1 cellular context compared by ENCODE assay signal in genomic region chr2:24970483-24971299, GRCh38.
TF ChIP-seq lines count a peak whose summit lies in the region.

No MANE protein-coding gene starts in this region.

TF ChIP-seq in K562, 482 proteins besides CTCF, POLR2A, EP300 and RAD21 (continued from another document and continues in another):
- no peak; the same call in 1 of the 2 replicates for TF ChIP-seq RREB1 (CRISPR knock-in tag; IDR thresholded peaks at IDR 0.05)
- no peak for TF ChIP-seq PYGO2 (tag; IDR thresholded peaks at IDR 0.05)
- TF ChIP-seq MAFF (IDR thresholded peaks at IDR 0.05; ENCODE audit: low read length), result no peak
- TF ChIP-seq TFAP4 (CRISPR knock-in tag; IDR thresholded peaks at IDR 0.05; ENCODE audit: borderline replicate concordance), result no peak
- TF ChIP-seq ZNF77 (CRISPR knock-in tag; IDR thresholded peaks at IDR 0.05), result no peak
- TF ChIP-seq XRCC5 (IDR thresholded peaks at IDR 0.05; ENCODE audit: low read depth, low read length), result no peak
- no peak for TF ChIP-seq ZBTB33 (CRISPR knock-in tag; IDR thresholded peaks at IDR 0.05)
- TF ChIP-seq E2F3 (CRISPR knock-in tag; IDR thresholded peaks at IDR 0.05), result no peak
- TF ChIP-seq, protein P1, sequence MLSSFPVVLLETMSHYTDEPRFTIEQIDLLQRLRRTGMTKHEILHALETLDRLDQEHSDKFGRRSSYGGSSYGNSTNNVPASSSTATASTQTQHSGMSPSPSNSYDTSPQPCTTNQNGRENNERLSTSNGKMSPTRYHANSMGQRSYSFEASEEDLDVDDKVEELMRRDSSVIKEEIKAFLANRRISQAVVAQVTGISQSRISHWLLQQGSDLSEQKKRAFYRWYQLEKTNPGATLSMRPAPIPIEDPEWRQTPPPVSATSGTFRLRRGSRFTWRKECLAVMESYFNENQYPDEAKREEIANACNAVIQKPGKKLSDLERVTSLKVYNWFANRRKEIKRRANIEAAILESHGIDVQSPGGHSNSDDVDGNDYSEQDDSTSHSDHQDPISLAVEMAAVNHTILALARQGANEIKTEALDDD (IDR thresholded peaks at IDR 0.05), result no peak
- TF ChIP-seq ZFP36 (IDR thresholded peaks at IDR 0.05; ENCODE audit: low read depth, low read length, partially characterized antibody), result no peak
- no peak for TF ChIP-seq POLR2AphosphoS2 (IDR thresholded peaks at IDR 0.05; ENCODE audit: low read length)
- TF ChIP-seq, protein P2, sequence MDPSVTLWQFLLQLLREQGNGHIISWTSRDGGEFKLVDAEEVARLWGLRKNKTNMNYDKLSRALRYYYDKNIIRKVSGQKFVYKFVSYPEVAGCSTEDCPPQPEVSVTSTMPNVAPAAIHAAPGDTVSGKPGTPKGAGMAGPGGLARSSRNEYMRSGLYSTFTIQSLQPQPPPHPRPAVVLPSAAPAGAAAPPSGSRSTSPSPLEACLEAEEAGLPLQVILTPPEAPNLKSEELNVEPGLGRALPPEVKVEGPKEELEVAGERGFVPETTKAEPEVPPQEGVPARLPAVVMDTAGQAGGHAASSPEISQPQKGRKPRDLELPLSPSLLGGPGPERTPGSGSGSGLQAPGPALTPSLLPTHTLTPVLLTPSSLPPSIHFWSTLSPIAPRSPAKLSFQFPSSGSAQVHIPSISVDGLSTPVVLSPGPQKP (CRISPR knock-in tag; IDR thresholded peaks at IDR 0.05), result no peak
- TF ChIP-seq CBFA2T3 (IDR thresholded peaks at IDR 0.05), result no peak
- no peak for TF ChIP-seq ZNF324 (CRISPR knock-in tag; IDR thresholded peaks at IDR 0.05)
- 0 out of 2 replicates have a peak, but pooled peaks have one; percentile 34 for TF ChIP-seq CUX1 (CRISPR knock-in tag; IDR thresholded peaks at IDR 0.05)
- no peak for TF ChIP-seq ZNF274 (IDR thresholded peaks at IDR 0.05; ENCODE audit: borderline replicate concordance, low read depth, low read length)
- TF ChIP-seq MLLT1 (IDR thresholded peaks at IDR 0.05), result peak in 1 of 2 experiments; percentile 38; a peak in 1 of 4 replicates
- no peak for TF ChIP-seq CTCFL (IDR thresholded peaks at IDR 0.05; ENCODE audit: borderline replicate concordance, insufficient read depth, low read depth, low read length, poor library complexity, severe bottlenecking)
- no peak for TF ChIP-seq NCOA2 (IDR thresholded peaks at IDR 0.05; ENCODE audit: partially characterized antibody in 2 of 2)
- TF ChIP-seq RFX1 (IDR thresholded peaks at IDR 0.05), result no peak
